Comparison of ENCODE assay signal across 25 cellular contexts in genomic region chr19:54502518-54503048, GRCh38. TPM values are rescaled to one million over a fixed set of nuclear protein-coding genes. Genes with fewer than 3 reads are reported as not detected.
DNase-seq lines count a peak whose midpoint lies in the region; TF ChIP-seq lines count a peak whose summit lies in the region.
"Had no signal": no experiment of that assay in that cellular context is flagged by ENCODE, and none has a peak within 500 bp of the region (broad histone marks: within the 10 kb centered on the region; RNA-seq: fewer than 3 reads in every experiment).

LAIR2 (plus strand) TSS chr19:54502831; CDS start chr19:54502919, 88 bp downstream.

- H3K9ac ChIP-seq in BLaER1 = no peak within 1 kb of the TSS
- H3K9ac ChIP-seq: neural progenitor cell had no signal

- H3K4me1 ChIP-seq in BLaER1 = peaks cover 48% of the 10 kb centered on the region
- H3K4me1 ChIP-seq: body of pancreas, esophagus squamous epithelium, gastroesophageal sphincter, neural progenitor cell, sigmoid colon had no signal

- H3K9me3 ChIP-seq in BLaER1 = no peaks in the 10 kb centered on the region
- H3K9me3 ChIP-seq: body of pancreas, esophagus squamous epithelium, gastroesophageal sphincter, sigmoid colon had no signal

- DNase-seq in COR-L47 (lab: John Stamatoyannopoulos, UW) (peak; percentile 8), endothelial cell (ENCODE audit: low spot score) (no peak), NCI-H2171 treated with DMSO at 0.1 percent for 48 hours (lab: John Stamatoyannopoulos, UW) (no peak), D341Med (ENCODE audit: low spot score) (no peak), dorsolateral prefrontal cortex (no peak)
- peak; percentile 67 for DNase-seq in T-helper 2 cell treated with Interferon-gamma antibody and Interleukin-4, amounts not matched to agents 5 μg/mL and 100 μg/mL, for 36 hours (ENCODE audit: low spot score)
- DNase-seq: activated CD4-positive, alpha-beta T cell treated with anti-CD3 and anti-CD28 coated beads, Interleukin-2, amount 50 U/mL, for 1 hour; body of pancreas; CD8-positive, alpha-beta memory T cell; DMS53; esophagus squamous epithelium; hypothalamus; Karpas-422; NCI-H1048; NCI-H2029; PC-3; SHP77 treated with DMSO at 0.1 percent for 48 hours; sigmoid colon had no signal

- H3K27me3 ChIP-seq in BLaER1 (no peaks in the 10 kb centered on the region), dorsolateral prefrontal cortex (peaks cover 0 to 13% (median 0%) of the 10 kb centered on the region in 45 donors)
- H3K27me3 ChIP-seq: body of pancreas, neural progenitor cell had no signal

- no peak within 1 kb of the TSS for H3K27ac Mint-ChIP-seq in T-helper 2 cell treated with Interferon-gamma antibody and Interleukin-4, amounts not matched to agents 5 μg/mL and 100 μg/mL, for 36 hours
- peak within 1 kb of the TSS; percentile 5 for H3K27ac Mint-ChIP-seq in endothelial cell (ENCODE audit: unreplicated experiment)
- H3K27ac Mint-ChIP-seq: neural progenitor cell had no signal

- no peaks in the 10 kb centered on the region for H3K36me3 ChIP-seq in BLaER1
- H3K36me3 ChIP-seq: esophagus squamous epithelium, gastroesophageal sphincter, neural progenitor cell, sigmoid colon had no signal

- peak within 1 kb of the TSS; percentile 54 for H3K4me3 Mint-ChIP-seq in T-helper 2 cell treated with Interferon-gamma antibody and Interleukin-4, amounts not matched to agents 5 μg/mL and 100 μg/mL, for 36 hours
- no peak within 1 kb of the TSS for H3K4me3 Mint-ChIP-seq in endothelial cell (ENCODE audit: unreplicated experiment)
- H3K4me3 Mint-ChIP-seq: neural progenitor cell had no signal

- peaks cover 8% of the 10 kb centered on the region for H3K27me3 Mint-ChIP-seq in T-helper 2 cell treated with Interferon-gamma antibody and Interleukin-4, amounts not matched to agents 5 μg/mL and 100 μg/mL, for 36 hours (ENCODE audit: low read depth)
- H3K27me3 Mint-ChIP-seq in endothelial cell (ENCODE audit: unreplicated experiment) = no peaks in the 10 kb centered on the region

- peak within 1 kb of the TSS; percentile 72 for H3K4me2 ChIP-seq in BLaER1
- H3K4me2 ChIP-seq: neural progenitor cell had no signal

- H3K4me3 ChIP-seq in BLaER1 (no peak within 1 kb of the TSS), dorsolateral prefrontal cortex (no peak within 1 kb of the TSS)
- H3K4me3 ChIP-seq: body of pancreas, esophagus squamous epithelium, gastroesophageal sphincter, neural progenitor cell, sigmoid colon had no signal

- H3K9me3 Mint-ChIP-seq in T-helper 2 cell treated with Interferon-gamma antibody and Interleukin-4, amounts not matched to agents 5 μg/mL and 100 μg/mL, for 36 hours = no peaks in the 10 kb centered on the region
- peaks cover 20% of the 10 kb centered on the region for H3K9me3 Mint-ChIP-seq in endothelial cell (ENCODE audit: unreplicated experiment)

- TF ChIP-seq CTCF in endothelial cell (IDR thresholded peaks at IDR 0.05; ENCODE audit: unreplicated experiment) (no peak), dorsolateral prefrontal cortex (IDR thresholded peaks at IDR 0.05 in 54 of 56, conservative IDR thresholded peaks at IDR 0.05 in 2 of 56; ENCODE audit: low read depth in 1 of 56, partially characterized antibody in 56 of 56) (no peak)

- no peaks in the 10 kb centered on the region for H4K20me1 ChIP-seq in BLaER1

- intact Hi-C loops in dorsolateral prefrontal cortex (cut with DNase I) = no loop called here

- H3K27ac ChIP-seq in BLaER1 = peak within 1 kb of the TSS; percentile 35; the same call in 1 of the 2 replicates
- H3K27ac ChIP-seq in dorsolateral prefrontal cortex = no peak within 1 kb of the TSS
- H3K27ac ChIP-seq: body of pancreas, esophagus squamous epithelium, gastroesophageal sphincter, neural progenitor cell, sigmoid colon had no signal

- peaks cover 31% of the 10 kb centered on the region for H3K4me1 Mint-ChIP-seq in T-helper 2 cell treated with Interferon-gamma antibody and Interleukin-4, amounts not matched to agents 5 μg/mL and 100 μg/mL, for 36 hours (ENCODE audit: low read depth)
- no peaks in the 10 kb centered on the region for H3K4me1 Mint-ChIP-seq in endothelial cell (ENCODE audit: unreplicated experiment)
- H3K4me1 Mint-ChIP-seq: neural progenitor cell had no signal

- peaks cover 4% of the 10 kb centered on the region for H3K36me3 Mint-ChIP-seq in T-helper 2 cell treated with Interferon-gamma antibody and Interleukin-4, amounts not matched to agents 5 μg/mL and 100 μg/mL, for 36 hours (ENCODE audit: low read depth)
- peaks cover 14% of the 10 kb centered on the region for H3K36me3 Mint-ChIP-seq in endothelial cell (ENCODE audit: low read depth, unreplicated experiment)
- H3K36me3 Mint-ChIP-seq: neural progenitor cell had no signal

RNA-seq across cellular contexts. Expression of gene LAIR2, which starts in this region (rescaled TPM):
- total RNA-seq in endothelial cell (ENCODE audit: unreplicated experiment) (not detected), dorsolateral prefrontal cortex (1 to 10 TPM in 26 of 120 experiments, under 1 TPM in 5, not detected in 89; 0.62 to 2.7 (median 1.3) TPM)
- total RNA-seq: body of pancreas, esophagus squamous epithelium, gastroesophageal sphincter, lower leg skin, mucosa of gallbladder, PC-3, posterior vena cava, sigmoid colon, temporal lobe had no signal

Comparison
In these comparisons a context has a peak if more than half of its experiments do, and no peak if none do; other contexts are left out.
1. DNase-seq: peak in COR-L47 (single experiment) and T-helper 2 cell treated with Interferon-gamma antibody and Interleukin-4, amounts not matched to agents 5 μg/mL and 100 μg/mL, for 36 hours (single experiment); none in endothelial cell (single experiment), NCI-H2171 treated with DMSO at 0.1 percent for 48 hours (single experiment), D341Med (single experiment) and dorsolateral prefrontal cortex (0 of 10).